14 cellular contexts compared by ENCODE assay signal in genomic region chr15:35885870-35886269, GRCh38.
DNase-seq lines count a peak whose midpoint lies in the region; ATAC-seq and TF ChIP-seq lines count a peak whose summit lies in the region.
"Had no signal": no experiment of that assay in that cellular context is flagged by ENCODE, and none has a peak within 500 bp of the region (broad histone marks: within the 10 kb centered on the region; RNA-seq: fewer than 3 reads in every experiment).

No MANE protein-coding gene starts in this region.

- H3K36me3 ChIP-seq in PC-3 (ENCODE audit: low read depth, low read length) (no peaks in the 10 kb centered on the region), mammary epithelial cell (ENCODE audit: insufficient read depth, low read length) (no peaks in the 10 kb centered on the region), transverse colon (no peaks in the 10 kb centered on the region), left lung (no peaks in the 10 kb centered on the region)
- H3K36me3 ChIP-seq: BE2C had no signal

- H3K9me2 ChIP-seq in PC-3 (replicated peaks; ENCODE audit: low read length), result no peaks in the 10 kb centered on the region

- H3K9ac ChIP-seq in PC-3 (ENCODE audit: low read length), result no peak overlapping the region
- no peak overlapping the region for H3K9ac ChIP-seq in mammary epithelial cell (ENCODE audit: insufficient read depth, low read length)

- BruUV-seq in PC-3 (replicated peaks; lab: Mats Ljungman, UMichigan), result no TSS peak
- BruUV-seq in mammary epithelial cell (replicated peaks; lab: Mats Ljungman, UMichigan), result no TSS peak

- DNase-seq in LHCN-M2 (ENCODE audit: low read depth) (peak; percentile 8), PC-3 (peak; percentile 73), mammary epithelial cell (peak; percentile 63), GF-D8 (lab: John Stamatoyannopoulos, UW) (no peak), transverse colon (no peak), left lung (no peak), cerebellum (ENCODE audit: low spot score) (no peak)
- DNase-seq: BE2C; CD4-positive, alpha-beta memory T cell; DMS79; H9 had no signal

- H3K9me3 ChIP-seq in PC-3 (ENCODE audit: low read length) (no peaks in the 10 kb centered on the region), mammary epithelial cell (replicated peaks; ENCODE audit: insufficient read depth, low read length) (no peaks in the 10 kb centered on the region), transverse colon (no peaks in the 10 kb centered on the region), left lung (no peaks in the 10 kb centered on the region)
- H3K9me3 ChIP-seq: A549, BE2C had no signal

- TF ChIP-seq CTCF in PC-3 (conservative IDR thresholded peaks at IDR 0.05; ENCODE audit: low read depth, low read length) (no peak), mammary epithelial cell (conservative IDR thresholded peaks at IDR 0.05 in 1 of 2, IDR thresholded peaks at IDR 0.05 in 1 of 2; ENCODE audit: extremely low read depth in 1 of 2, insufficient read depth in 1 of 2, low read depth in 1 of 2, low read length in 2 of 2) (no peak), transverse colon (IDR thresholded peaks at IDR 0.05) (no peak), left lung (IDR thresholded peaks at IDR 0.05) (no peak)

- H3K4me2 ChIP-seq in PC-3 (ENCODE audit: low read length) (no peak overlapping the region), mammary epithelial cell (ENCODE audit: insufficient read depth, low read depth, low read length) (no peak overlapping the region)
- H3K4me2 ChIP-seq: A549, GM23338 had no signal

- ATAC-seq in PC-3, result peak; percentile 55
- ATAC-seq in left lung, result no peak
- ATAC-seq: A549, GM23338 had no signal

- WGBS in mammary epithelial cell (ENCODE audit: low coverage, missing lambda C conversion rate), result 95% methylated on average over 1 of the region's 1 CpG
- 86 to 97% methylated on average over 1 of the region's 1 CpG for WGBS in transverse colon (ENCODE audit: low coverage in 1 of 2), 2 donors

- H3K79me2 ChIP-seq in PC-3 (ENCODE audit: low read length), result no peaks in the 10 kb centered on the region
- no peaks in the 10 kb centered on the region for H3K79me2 ChIP-seq in mammary epithelial cell (ENCODE audit: insufficient read depth, low read length)

- H3K4me1 ChIP-seq in PC-3 (ENCODE audit: insufficient read depth, low read length), result peaks cover 18% of the 10 kb centered on the region
- peaks cover 26% of the 10 kb centered on the region for H3K4me1 ChIP-seq in mammary epithelial cell (ENCODE audit: insufficient read depth, low read length)
- no peaks in the 10 kb centered on the region for H3K4me1 ChIP-seq in transverse colon
- no peaks in the 10 kb centered on the region for H3K4me1 ChIP-seq in left lung
- H3K4me1 ChIP-seq: A549 had no signal

- TF ChIP-seq EP300 in transverse colon (IDR thresholded peaks at IDR 0.05; ENCODE audit: low read depth), result no peak

- intact Hi-C loops in PC-3 (cut with micrococcal nuclease), result no loop called here
- intact Hi-C loops in mammary epithelial cell (cut with micrococcal nuclease), result loop anchor here (10.0 kb wide), 1 partner anchor 191 kb away; no protein-coding TSS in a partner anchor
- intact Hi-C loops in transverse colon (cut with DNase I; ENCODE audit: low total_unique reads), result no loop called here
- intact Hi-C loops in left lung (cut with DNase I), result no loop called here

- no peaks in the 10 kb centered on the region for H4K20me1 ChIP-seq in PC-3 (ENCODE audit: low read length)
- no peaks in the 10 kb centered on the region for H4K20me1 ChIP-seq in mammary epithelial cell (ENCODE audit: insufficient read depth, low read length)

- H3F3A ChIP-seq in PC-3 (ENCODE audit: low read length, unreplicated experiment), result no peaks in the 10 kb centered on the region

- H3K4me3 ChIP-seq in PC-3 (ENCODE audit: low read length), result no peak overlapping the region
- H3K4me3 ChIP-seq in mammary epithelial cell (replicated peaks in 1 of 3; ENCODE audit: insufficient read depth in 1 of 3, low read depth in 2 of 3, low read length in 3 of 3), result no peak overlapping the region
- H3K4me3 ChIP-seq in transverse colon, result no peak overlapping the region
- H3K4me3 ChIP-seq in left lung, result no peak overlapping the region
- H3K4me3 ChIP-seq: A549, GM23338 had no signal

- no peak overlapping the region for H3K27ac ChIP-seq in PC-3 (ENCODE audit: low read length)
- no peak overlapping the region for H3K27ac ChIP-seq in mammary epithelial cell (ENCODE audit: insufficient read depth, low read depth, low read length)
- H3K27ac ChIP-seq in transverse colon, result no peak overlapping the region
- no peak overlapping the region for H3K27ac ChIP-seq in left lung
- H3K27ac ChIP-seq: A549, C4-2B had no signal

- in situ Hi-C loops in mammary epithelial cell (cut with MboI; ENCODE audit: low sequenced_read_pairs in 2 of 2) (loop anchor here in 1 of 2 donors (25.0 kb wide), 1 partner anchor 324 kb away; no protein-coding TSS in a partner anchor), transverse colon (cut with MboI; ENCODE audit: low pct_ligation_motif_present in 1 of 4, low pct_unique_long_range_greater_than_20kb in 1 of 4, low sequenced_read_pairs in 3 of 4) (no loop called here)

- POLR2A ChIA-PET in PC-3 (lab: Charles Lee; ENCODE audit: unreplicated experiment), result no interaction called here

- CTCF ChIA-PET in PC-3 (lab: Charles Lee) (no interaction called here), mammary epithelial cell (lab: Charles Lee; ENCODE audit: low non-redundant PET) (no interaction called here)

- no peak for TF ChIP-seq POLR2A in transverse colon (IDR thresholded peaks at IDR 0.05)

- H3K27me3 ChIP-seq in PC-3 (ENCODE audit: low read length), result no peaks in the 10 kb centered on the region
- no peaks in the 10 kb centered on the region for H3K27me3 ChIP-seq in mammary epithelial cell (ENCODE audit: insufficient read depth, low read length)
- H3K27me3 ChIP-seq in transverse colon, result no peaks in the 10 kb centered on the region
- no peaks in the 10 kb centered on the region for H3K27me3 ChIP-seq in left lung
- H3K27me3 ChIP-seq: BE2C had no signal

- H2AFZ ChIP-seq in PC-3 (ENCODE audit: low read length), result no peak overlapping the region
- H2AFZ ChIP-seq in mammary epithelial cell (ENCODE audit: low read depth, low read length), result no peak overlapping the region
- H2AFZ ChIP-seq: GM23338 had no signal

- dilution Hi-C loops in mammary epithelial cell (cut with HindIII; ENCODE audit: low sequenced_read_pairs), result no loop called here

Comparison
In these comparisons a context has a peak if more than half of its experiments do, and no peak if none do; other contexts are left out.
1. DNase-seq: peak in LHCN-M2 (single experiment), PC-3 (single experiment) and mammary epithelial cell (single experiment); none in GF-D8 (single experiment), transverse colon (single experiment), left lung (0 of 2) and cerebellum (single experiment).